Comparison of ENCODE assay signal across 8 cellular contexts in genomic region chr19:13846533-13847032, GRCh38. TPM values are rescaled to one million over a fixed set of nuclear protein-coding genes. Genes with fewer than 3 reads are reported as not detected.
DNase-seq lines count a peak whose midpoint lies in the region; ATAC-seq and TF ChIP-seq lines count a peak whose summit lies in the region.

No MANE protein-coding gene starts in this region.

- H3K4me3 ChIP-seq in foreskin fibroblast (ENCODE audit: low read depth in 1 of 2, low read length in 2 of 2) = peak overlapping the region; percentile 16 to 53
- peak overlapping the region; percentile 75 for H3K4me3 ChIP-seq in osteoblast (ENCODE audit: insufficient read depth, low read length)
- peak overlapping the region; percentile 60 for H3K4me3 ChIP-seq in thymus (ENCODE audit: low read length)

- no peak overlapping the region for H2AFZ ChIP-seq in osteoblast (ENCODE audit: low read length)

- H3K9me3 ChIP-seq in osteoblast (ENCODE audit: low read depth, low read length) (no peaks in the 10 kb centered on the region), thymus (ENCODE audit: control insufficient read depth) (no peaks in the 10 kb centered on the region)

- peak; percentile 63 for ATAC-seq in HG03354 (IDR thresholded peaks at IDR 0.05; ENCODE audit: poor library complexity, severe bottlenecking, unreplicated experiment)

- H3K27ac ChIP-seq in osteoblast (ENCODE audit: low read depth, low read length) (peak overlapping the region; percentile 100), thymus (ENCODE audit: low read depth) (peak overlapping the region; percentile 96)

- in situ Hi-C loops in GM18951 (cut with MboI; ENCODE audit: low sequenced_read_pairs, unreplicated experiment) = no loop called here

- TF ChIP-seq POLR2A in GM18951 (IDR thresholded peaks at IDR 0.05; ENCODE audit: extremely low read depth, insufficient read depth, insufficient read length) = peak; percentile 44

- H3K36me3 ChIP-seq in osteoblast (ENCODE audit: insufficient read depth, low read length) = no peaks in the 10 kb centered on the region
- H3K36me3 ChIP-seq in thymus (ENCODE audit: control insufficient read depth, insufficient read depth) = no peaks in the 10 kb centered on the region

- H3K4me1 ChIP-seq in osteoblast (ENCODE audit: insufficient read depth, low read length) = peaks cover 47% of the 10 kb centered on the region
- H3K4me1 ChIP-seq in thymus (ENCODE audit: control insufficient read depth, insufficient read depth, low read length) = peaks cover 20% of the 10 kb centered on the region

- H3K4me2 ChIP-seq in osteoblast (ENCODE audit: insufficient read depth, low read length) = peak overlapping the region; percentile 88

- peaks cover 4% of the 10 kb centered on the region for H4K20me1 ChIP-seq in osteoblast (ENCODE audit: insufficient read depth, low read length)

- WGBS in thymus = under 1% methylated on average over 13 of the region's 13 CpGs

- H3K27me3 ChIP-seq in osteoblast (ENCODE audit: insufficient read depth, low read length) (no peaks in the 10 kb centered on the region), thymus (ENCODE audit: control insufficient read depth, insufficient read depth) (peaks cover 7% of the 10 kb centered on the region)

- DNase-seq in Ammon's horn (ENCODE audit: low spot score) (peak; percentile 76), RPMI8226 (peak; percentile 97), foreskin fibroblast (peak; percentile 89 to 93), osteoblast (ENCODE audit: insufficient read length, low spot score, missing footprints) (peak; percentile 99)
- DNase-seq in activated effector memory CD4-positive, alpha-beta T cell treated with Interleukin-2 at 50 U/mL for 16 hours = peak; percentile 90

- peaks cover 15% of the 10 kb centered on the region for H3K79me2 ChIP-seq in osteoblast (ENCODE audit: insufficient read depth, low read length)

- TF ChIP-seq CTCF in foreskin fibroblast (IDR thresholded peaks at IDR 0.05; ENCODE audit: low read depth, low read length) (no peak), osteoblast (IDR thresholded peaks at IDR 0.05; ENCODE audit: extremely low read depth, low read depth, low read length) (no peak)

RNA-seq across cellular contexts. Expression of gene NANOS3, which starts 30.4 kb away (rescaled TPM):
- 0.59 TPM in 1 of 2 replicates, not detected in the other for total RNA-seq in osteoblast
- polyA plus RNA-seq in thymus = 2.6 TPM

RNA-seq across cellular contexts. Expression of gene ZSWIM4, which starts 51.3 kb away (rescaled TPM):
- total RNA-seq in osteoblast = 6.8 and 9.0 TPM in 2 replicates
- polyA plus RNA-seq in thymus = 3.3 TPM

RNA-seq across cellular contexts. Expression of gene BRME1, which starts 59.3 kb away (rescaled TPM):
- total RNA-seq in osteoblast = 0.59 and 0.72 TPM in 2 replicates
- 2.0 TPM for polyA plus RNA-seq in thymus

RNA-seq across cellular contexts. Expression of gene CC2D1A, which starts 59.4 kb away (rescaled TPM):
- 19.2 and 22.4 TPM in 2 replicates for total RNA-seq in osteoblast
- polyA plus RNA-seq in thymus = 26.7 TPM

Comparison
In these comparisons a context has a peak if more than half of its experiments do, and no peak if none do; other contexts are left out.
1. Peak in every context shown above with its lines: DNase-seq, ATAC-seq, H3K4me3 ChIP-seq and H3K27ac ChIP-seq.